ENCODE assay signal across 1 cellular context in genomic region chr4:163256680-163257343, GRCh38.
TF ChIP-seq lines count a peak whose summit lies in the region.

No MANE protein-coding gene starts in this region.

TF ChIP-seq in H1, 55 proteins besides CTCF, POLR2A, EP300 and RAD21 (continued from another document):
- TF ChIP-seq NANOG (IDR thresholded peaks at IDR 0.05; ENCODE audit: insufficient read depth, low read depth, low read length, poor library complexity, severe bottlenecking) (no peak), TEAD4 (IDR thresholded peaks at IDR 0.05; ENCODE audit: low read depth, low read length) (no peak), SP2 (IDR thresholded peaks at IDR 0.05; ENCODE audit: low read length) (no peak), ASH2L (IDR thresholded peaks at IDR 0.05; ENCODE audit: low read length) (no peak), FOSL1 (IDR thresholded peaks at IDR 0.05; ENCODE audit: insufficient read depth, low read depth, low read length) (no peak), CHD7 (IDR thresholded peaks at IDR 0.05; ENCODE audit: insufficient replicate concordance, low read length) (no peak), KDM5A (IDR thresholded peaks at IDR 0.05; ENCODE audit: low read length) (no peak), SIN3A (conservative IDR thresholded peaks at IDR 0.05 in 1 of 2, IDR thresholded peaks at IDR 0.05 in 1 of 2; ENCODE audit: low read depth in 1 of 2, low read length in 2 of 2) (no peak), MAFK (IDR thresholded peaks at IDR 0.05; ENCODE audit: low read depth, low read length) (no peak), SIRT6 (IDR thresholded peaks at IDR 0.05; ENCODE audit: low read length) (no peak), SIX5 (IDR thresholded peaks at IDR 0.05; ENCODE audit: low read depth, low read length) (no peak)
TF ChIP-seq in H1: peak in this region for 0.
